ENCODE assay signal across 24 cellular contexts in the genomic region with DNA sequence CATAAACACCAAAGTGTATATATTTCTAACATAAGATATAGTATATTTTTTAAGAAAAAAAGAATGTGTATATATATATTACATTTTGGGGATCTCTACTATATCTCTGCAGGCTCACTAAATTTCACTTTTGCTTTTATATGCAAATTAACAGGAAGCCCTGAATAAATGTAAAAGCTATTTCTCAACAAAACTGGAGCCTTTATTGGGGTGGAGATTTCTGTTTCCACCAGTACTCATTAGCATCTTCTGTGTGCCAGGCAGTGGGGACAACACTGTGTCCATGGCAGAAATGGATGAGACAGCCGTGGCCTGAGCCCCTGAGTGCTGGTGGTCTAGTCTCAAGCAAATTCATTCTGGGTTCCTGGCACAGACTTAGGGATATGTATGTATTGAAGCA. TPM values are rescaled to one million over a fixed set of nuclear protein-coding genes. Genes with fewer than 3 reads are reported as not detected.
DNase-seq lines count a peak whose midpoint lies in the region; ATAC-seq and TF ChIP-seq lines count a peak whose summit lies in the region.
"Had no signal": no experiment of that assay in that cellular context is flagged by ENCODE, and none has a peak within 500 bp of the region (broad histone marks: within the 10 kb centered on the region; RNA-seq: fewer than 3 reads in every experiment).

No MANE protein-coding gene starts in this region.

- H3K9me3 ChIP-seq in ascending aorta: no peaks in the 10 kb centered on the region
- H3K9me3 ChIP-seq: A549, adrenal gland, left ventricle myocardium inferior had no signal

- peaks cover 0 to 3% of the 10 kb centered on the region in 2 donors for H3K4me1 ChIP-seq in ascending aorta
- H3K4me1 ChIP-seq: A549, adrenal gland, left ventricle myocardium inferior had no signal

- peaks cover 12 to 17% (median 15%) of the 10 kb centered on the region in 3 donors for H3K4me1 Mint-ChIP-seq in naive B cell
- H3K4me1 Mint-ChIP-seq: WTC11 had no signal

- no peak overlapping the region for H3K27ac ChIP-seq in ascending aorta
- H3K27ac ChIP-seq: A549, adrenal gland, cardiac muscle cell, left ventricle myocardium inferior had no signal

- intact Hi-C loops in ascending aorta (cut with DNase I): no loop called here

- TF ChIP-seq CTCF in ascending aorta (IDR thresholded peaks at IDR 0.05): no peak

- ATAC-seq in activated CD4-positive, CD25-positive, alpha-beta regulatory T cell treated with anti-CD3 and anti-CD28 coated beads, Interleukin-2, amount 50 U/mL, for 24 hours: peak; percentile 28 to 41
- ATAC-seq in GM21390 (IDR thresholded peaks at IDR 0.05; ENCODE audit: unreplicated experiment) (peak; percentile 63), HG03066 (IDR thresholded peaks at IDR 0.05; ENCODE audit: low read depth, unreplicated experiment) (peak; percentile 58), naive B cell (ENCODE audit: low read depth in 2 of 2) (peak; percentile 52 to 58), GM19452 (IDR thresholded peaks at IDR 0.05; ENCODE audit: unreplicated experiment) (no peak)
- ATAC-seq: A549; K562; right cardiac atrium; stimulated activated naive CD8-positive, alpha-beta T cell treated with anti-CD3 and anti-CD28 coated beads, Interleukin-15, Interleukin-2, amounts not matched to agents 100 U/mL and 50 U/mL, for 24 hours; WTC11 had no signal

- no peaks in the 10 kb centered on the region for H3K36me3 Mint-ChIP-seq in naive B cell
- H3K36me3 Mint-ChIP-seq: CD4-positive, alpha-beta memory T cell; WTC11 had no signal

- no peak overlapping the region for H3K4me3 ChIP-seq in ascending aorta
- H3K4me3 ChIP-seq: A549, adrenal gland, cardiac muscle cell, K562, left ventricle myocardium inferior had no signal

- H3K27ac Mint-ChIP-seq in naive B cell: peak overlapping the region in 2 of 6 donors; percentile 26 to 29
- H3K27ac Mint-ChIP-seq: T-helper 1 cell treated with Interleukin-12 subunit alpha and Interleukin-12 subunit beta and Interleukin-4 antibody, amounts not matched to agents 30 μg/mL and 1 μg/mL, for 36 hours; WTC11 had no signal

- no peak for DNase-seq in activated CD4-positive, CD25-positive, alpha-beta regulatory T cell (lab: John Stamatoyannopoulos, UW)
- DNase-seq in naive B cell (no peak), ascending aorta (ENCODE audit: low spot score in 2 of 2) (no peak), NCI-H1092 (lab: John Stamatoyannopoulos, UW) (no peak)
- DNase-seq: adrenal gland; CD4-positive, alpha-beta memory T cell; DMS79; left ventricle myocardium inferior; NCI-H1105; right cardiac atrium; SHP77; stimulated activated CD4-positive, alpha-beta T cell treated with anti-CD3 and anti-CD28 coated beads, Interleukin-15, amount 100 ng/mL, for 24 hours; stimulated activated naive CD8-positive, alpha-beta T cell treated with anti-CD3 and anti-CD28 coated beads, Interleukin-15, Interleukin-2, amounts not matched to agents 100 U/mL and 50 U/mL, for 24 hours; trophoblast cell had no signal

- H3K4me3 Mint-ChIP-seq in naive B cell: peak overlapping the region in 5 of 8 donors; percentile 14 to 66 (median 47)
- H3K4me3 Mint-ChIP-seq: T-helper 1 cell treated with Interleukin-12 subunit alpha and Interleukin-12 subunit beta and Interleukin-4 antibody, amounts not matched to agents 30 μg/mL and 1 μg/mL, for 36 hours; WTC11 had no signal

- H3K36me3 ChIP-seq in ascending aorta: no peaks in the 10 kb centered on the region
- H3K36me3 ChIP-seq: adrenal gland, cardiac muscle cell, left ventricle myocardium inferior had no signal

- no peaks in the 10 kb centered on the region for H3K27me3 ChIP-seq in ascending aorta

- H3K27me3 Mint-ChIP-seq in naive B cell: peaks cover 0 to 15% (median 0%) of the 10 kb centered on the region in 3 donors

- no peaks in the 10 kb centered on the region for H3K9me3 Mint-ChIP-seq in naive B cell
- H3K9me3 Mint-ChIP-seq: CD4-positive, alpha-beta memory T cell; T-helper 1 cell treated with Interleukin-12 subunit alpha and Interleukin-12 subunit beta and Interleukin-4 antibody, amounts not matched to agents 30 μg/mL and 1 μg/mL, for 36 hours; WTC11 had no signal

RNA-seq across cellular contexts. Expression of a gene that starts 41.3 kb away (rescaled TPM):
- polyA plus RNA-seq in naive B cell (ENCODE audit: low read depth in 6 of 6): not detected
- total RNA-seq in ascending aorta: not detected
- total RNA-seq: adrenal gland; cardiac muscle cell; CD4-positive, alpha-beta memory T cell; K562; left ventricle myocardium inferior; right cardiac atrium; WTC11 had no signal
- polyA plus RNA-seq: A549; adrenal gland; cardiac muscle cell; CD4-positive, alpha-beta memory T cell; esophagus; K562; right cardiac atrium had no signal
